ENCODE assay signal across 19 cellular contexts in genomic region chr1:119009300-119009660, GRCh38. TPM values are rescaled to one million over a fixed set of nuclear protein-coding genes. Genes with fewer than 3 reads are reported as not detected.
DNase-seq lines count a peak whose midpoint lies in the region; ATAC-seq and TF ChIP-seq lines count a peak whose summit lies in the region.
"Had no signal": no experiment of that assay in that cellular context is flagged by ENCODE, and none has a peak within 500 bp of the region (broad histone marks: within the 10 kb centered on the region; RNA-seq: fewer than 3 reads in every experiment).

No MANE protein-coding gene starts in this region.

- H2AFZ ChIP-seq in neural progenitor cell (replicated peaks): no peak overlapping the region

- H3K27ac Mint-ChIP-seq in effector memory CD8-positive, alpha-beta T cell: no peak overlapping the region
- H3K27ac Mint-ChIP-seq in neural progenitor cell: no peak overlapping the region
- H3K27ac Mint-ChIP-seq: CD14-positive monocyte had no signal

- intact Hi-C loops in stomach (cut with DNase I; ENCODE audit: low total_unique reads): no loop called here

- H3K4me3 Mint-ChIP-seq in effector memory CD8-positive, alpha-beta T cell: peak overlapping the region; percentile 1 to 53
- no peak overlapping the region for H3K4me3 Mint-ChIP-seq in neural progenitor cell

- H3K9me3 Mint-ChIP-seq in effector memory CD8-positive, alpha-beta T cell: peaks cover 7 to 19% of the 10 kb centered on the region in 2 donors
- H3K9me3 Mint-ChIP-seq in neural progenitor cell: peaks cover 5% of the 10 kb centered on the region
- H3K9me3 Mint-ChIP-seq: T-helper 2 cell treated with Interferon-gamma antibody and Interleukin-4, amounts not matched to agents 5 μg/mL and 100 μg/mL, for 36 hours had no signal

- peaks cover 20% of the 10 kb centered on the region for H4K20me1 ChIP-seq in neural progenitor cell (ENCODE audit: low read depth)

- TF ChIP-seq POLR2A in stomach (IDR thresholded peaks at IDR 0.05): no peak

- no peak for ATAC-seq in effector memory CD8-positive, alpha-beta T cell (replicated peaks)

- CTCF ChIA-PET in AG04449 (lab: Yijun Ruan, JAX): interaction anchor here (0.7 to 1.9 kb wide), 19 partner anchors 8 to 865 kb away, joined by 3 to 13 read pairs (median 4); no protein-coding TSS in a partner anchor

- no peak for TF ChIP-seq EP300 in stomach (IDR thresholded peaks at IDR 0.05)

- POLR2A ChIA-PET in AG04449 (lab: Yijun Ruan, JAX): interaction anchor here (1.2 to 1.4 kb wide), 2 partner anchors 20 to 131 kb away, joined by 3 to 7 read pairs; partner anchors contain the start of gene WARS2

- no peak overlapping the region for H3K27ac ChIP-seq in HUES64 (ENCODE audit: low read depth, low read length)
- H3K27ac ChIP-seq in neural progenitor cell: no peak overlapping the region
- no peak overlapping the region for H3K27ac ChIP-seq in stomach
- H3K27ac ChIP-seq: esophagus squamous epithelium had no signal

- H3K4me1 ChIP-seq in HUES64 (ENCODE audit: insufficient read depth, low read length) (peaks cover 10% of the 10 kb centered on the region; the same call in 1 of the 2 replicates), neural progenitor cell (peaks cover 5% of the 10 kb centered on the region), stomach (peaks cover 26 to 35% (median 29%) of the 10 kb centered on the region in 4 donors)

- H3K9me3 ChIP-seq in HUES64 (ENCODE audit: insufficient read depth, low read depth, low read length) (no peaks in the 10 kb centered on the region), neural progenitor cell (ENCODE audit: low read depth) (no peaks in the 10 kb centered on the region), stomach (peaks cover 0 to 17% (median 3%) of the 10 kb centered on the region in 4 donors)
- H3K9me3 ChIP-seq: esophagus squamous epithelium had no signal

- H3K4me2 ChIP-seq in neural progenitor cell: peak overlapping the region; percentile 48

- no peaks in the 10 kb centered on the region for H3K36me3 ChIP-seq in HUES64 (ENCODE audit: insufficient read depth, low read length)
- no peaks in the 10 kb centered on the region for H3K36me3 ChIP-seq in neural progenitor cell
- H3K36me3 ChIP-seq in stomach: no peaks in the 10 kb centered on the region
- H3K36me3 ChIP-seq: esophagus squamous epithelium had no signal

- H3K36me3 Mint-ChIP-seq in effector memory CD8-positive, alpha-beta T cell (ENCODE audit: insufficient read depth): no peaks in the 10 kb centered on the region
- H3K36me3 Mint-ChIP-seq in neural progenitor cell: no peaks in the 10 kb centered on the region

- H3K27me3 Mint-ChIP-seq in effector memory CD8-positive, alpha-beta T cell: peaks cover 70 to 76% of the 10 kb centered on the region in 2 donors
- peaks cover 38% of the 10 kb centered on the region for H3K27me3 Mint-ChIP-seq in neural progenitor cell (ENCODE audit: insufficient read depth, low read depth)

- H3K9ac ChIP-seq in HUES64 (ENCODE audit: low read depth, low read length) (no peak overlapping the region; the same call in 1 of the 2 replicates), neural progenitor cell (no peak overlapping the region)

- H3K27me3 ChIP-seq in HUES64 (ENCODE audit: insufficient read depth, low read length) (peaks cover 66% of the 10 kb centered on the region), neural progenitor cell (peaks cover 66% of the 10 kb centered on the region), stomach (peaks cover 29 to 67% (median 44%) of the 10 kb centered on the region in 3 donors)

- 13% methylated on average over 2 of the region's 2 CpGs for WGBS in HUES64
- WGBS in stomach, 5 donors: 15 to 30% (median 21%) methylated on average over 2 of the region's 2 CpGs

- no peak for TF ChIP-seq CTCF in AG04449 (IDR thresholded peaks at IDR 0.05; ENCODE audit: insufficient read depth, low read length, missing control alignments)
- no peak for TF ChIP-seq CTCF in neural progenitor cell (IDR thresholded peaks at IDR 0.05)
- no peak for TF ChIP-seq CTCF in stomach (IDR thresholded peaks at IDR 0.05)

- H3F3A ChIP-seq in neural progenitor cell (ENCODE audit: low read depth): no peaks in the 10 kb centered on the region

- H3K4me3 ChIP-seq in AG04449 (ENCODE audit: low read depth, low read length) (peak overlapping the region; percentile 38; the same call in 1 of the 2 replicates), HUES64 (ENCODE audit: low read length) (peak overlapping the region; percentile 47), neural progenitor cell (no peak overlapping the region), stomach (no peak overlapping the region)

- no peak for DNase-seq in AG04449 (ENCODE audit: low read depth, low spot score)
- no peak for DNase-seq in effector memory CD8-positive, alpha-beta T cell
- no peak for DNase-seq in neural progenitor cell (ENCODE audit: low spot score)
- DNase-seq in SKM-1 (lab: John Stamatoyannopoulos, UW; ENCODE audit: unreplicated experiment): no peak
- DNase-seq in stomach: no peak
- DNase-seq in activated CD4-positive, alpha-beta T cell treated with anti-CD3 and anti-CD28 coated beads, Interleukin-2, amount 50 U/mL, for 4 hours: no peak
- no peak for DNase-seq in NCI-H446 (lab: John Stamatoyannopoulos, UW)
- DNase-seq: activated CD4-positive, CD25-positive, alpha-beta regulatory T cell; activated naive CD4-positive, alpha-beta T cell treated with anti-CD3 and anti-CD28 coated beads, Interleukin-2, amount 10 ng/mL, durations not matched to agents 7 days and 5 days; aorta; cerebellar nuclear complex; effector memory CD4-positive, alpha-beta T cell; esophagus squamous epithelium; left colon had no signal

- no peaks in the 10 kb centered on the region for H3K79me2 ChIP-seq in neural progenitor cell (ENCODE audit: low read depth)

- peaks cover 7 to 11% of the 10 kb centered on the region in 2 donors for H3K4me1 Mint-ChIP-seq in effector memory CD8-positive, alpha-beta T cell (ENCODE audit: low read depth in 2 of 2)
- H3K4me1 Mint-ChIP-seq in neural progenitor cell: peaks cover 10% of the 10 kb centered on the region

RNA-seq across cellular contexts. Expression of gene TBX15, which starts 21.1 kb away (rescaled TPM):
- polyA plus RNA-seq in HUES64 (2013, experiment 1 of 2): 3.1 TPM
- polyA plus RNA-seq in HUES64 (2013, experiment 2 of 2): 4.5 TPM
- 2.8 and 2.9 TPM in 2 replicates for total RNA-seq in neural progenitor cell (ENCODE audit: low replicate concordance)
- total RNA-seq in stomach: under 1 TPM in 1 of 5 donors, not detected in 4; 0.37 TPM
- under 1 TPM in 1 of 3 donors, not detected in 2; 0.05 TPM for polyA plus RNA-seq in stomach
- total RNA-seq: activated CD8-positive, alpha-beta memory T cell treated with anti-CD3 and anti-CD28 coated beads for 36 hours; left colon; pulmonary artery endothelial cell had no signal
- polyA plus RNA-seq: CD14-positive monocyte had no signal

Comparison
In these comparisons a context has a peak if more than half of its experiments do, and no peak if none do; other contexts are left out.
1. H3K4me3 ChIP-seq: peak in AG04449 (single experiment) and HUES64 (single experiment); none in neural progenitor cell (single experiment) and stomach (0 of 4).